In genomic region chr2:225452677-225453076, GRCh38 we compare ENCODE assay signal across 18 cellular contexts. TPM values are rescaled to one million over a fixed set of nuclear protein-coding genes. Genes with fewer than 3 reads are reported as not detected.
A peak's percentile ranks its signal among the peaks of the same experiment; 100 is the strongest.
DNase-seq lines count a peak whose midpoint lies in the region; ATAC-seq and TF ChIP-seq lines count a peak whose summit lies in the region.
"Had no signal": no experiment of that assay in that cellular context is flagged by ENCODE, and none has a peak within 500 bp of the region (broad histone marks: within the 10 kb centered on the region; RNA-seq: fewer than 3 reads in every experiment).

No MANE protein-coding gene starts in this region.

- POLR2A ChIA-PET in activated CD4-positive, alpha-beta T cell treated with anti-CD3 and anti-CD28 coated beads, Interleukin-2, amount 10 ng/mL, durations not matched to agents 7 days and 5 days (lab: Charles Lee), result no interaction called here

- peak overlapping the region; percentile 59 for H3K27ac Mint-ChIP-seq in activated CD4-positive, alpha-beta T cell treated with anti-CD3 and anti-CD28 coated beads, Interleukin-2, amount 10 ng/mL, durations not matched to agents 7 days and 5 days

- H3K27me3 Mint-ChIP-seq in activated CD4-positive, alpha-beta T cell treated with anti-CD3 and anti-CD28 coated beads, Interleukin-2, amount 10 ng/mL, durations not matched to agents 7 days and 5 days, result peaks cover 2% of the 10 kb centered on the region

- H3K9me3 Mint-ChIP-seq in activated CD4-positive, alpha-beta T cell treated with anti-CD3 and anti-CD28 coated beads, Interleukin-2, amount 10 ng/mL, durations not matched to agents 7 days and 5 days, result no peaks in the 10 kb centered on the region

- no peak overlapping the region for H3K4me3 Mint-ChIP-seq in activated CD4-positive, alpha-beta T cell treated with anti-CD3 and anti-CD28 coated beads, Interleukin-2, amount 10 ng/mL, durations not matched to agents 7 days and 5 days

- no peak for TF ChIP-seq CTCF in astrocyte of the cerebellum (IDR thresholded peaks at IDR 0.05; ENCODE audit: low read depth, low read length, missing control alignments)

- ATAC-seq in HG02763 (IDR thresholded peaks at IDR 0.05; ENCODE audit: unreplicated experiment), result no peak
- ATAC-seq: HCT116, K562, Panc1 had no signal

- CTCF ChIA-PET in activated CD4-positive, alpha-beta T cell treated with anti-CD3 and anti-CD28 coated beads, Interleukin-2, amount 10 ng/mL, durations not matched to agents 7 days and 5 days (lab: Charles Lee), result interaction anchor here (1.1 kb wide), 1 partner anchor 19 kb away, joined by 3 read pairs; no protein-coding TSS in a partner anchor

- in situ Hi-C loops in astrocyte of the cerebellum (cut with HindIII; ENCODE audit: low sequenced_read_pairs), result no loop called here

- no peaks in the 10 kb centered on the region for H3K36me3 Mint-ChIP-seq in activated CD4-positive, alpha-beta T cell treated with anti-CD3 and anti-CD28 coated beads, Interleukin-2, amount 10 ng/mL, durations not matched to agents 7 days and 5 days (ENCODE audit: low read depth)

- H3K4me3 ChIP-seq in astrocyte of the cerebellum (ENCODE audit: low read depth, low read length), result no peak overlapping the region
- H3K4me3 ChIP-seq: K562 had no signal

- no peak for DNase-seq in activated CD4-positive, alpha-beta T cell treated with anti-CD3 and anti-CD28 coated beads, Interleukin-2, amount 10 ng/mL, durations not matched to agents 7 days and 5 days
- DNase-seq in activated CD4-positive, alpha-beta T cell treated with anti-CD3 and anti-CD28 coated beads for 4 hours, result no peak
- DNase-seq in astrocyte of the cerebellum (ENCODE audit: low read depth) (peak; percentile 74), fibroblast of peridontal ligament (ENCODE audit: extremely low read depth) (peak; percentile 7), DMS153 (lab: John Stamatoyannopoulos, UW) (no peak), NCI-H128 (lab: John Stamatoyannopoulos, UW; ENCODE audit: unreplicated experiment) (no peak), globus pallidus (ENCODE audit: low spot score) (no peak)
- DNase-seq: AML-193, MV-4-11, NCI-H1417 treated with DMSO at 0.1 percent for 48 hours, NCI-H2029, NCI-H2171 treated with DMSO at 0.1 percent for 48 hours, NCI-H446 treated with DMSO at 0.1 percent for 48 hours had no signal

- H3K4me1 Mint-ChIP-seq in activated CD4-positive, alpha-beta T cell treated with anti-CD3 and anti-CD28 coated beads, Interleukin-2, amount 10 ng/mL, durations not matched to agents 7 days and 5 days, result no peaks in the 10 kb centered on the region

RNA-seq across cellular contexts. Expression of gene NYAP2, which starts 53.2 kb away (rescaled TPM):
- total RNA-seq in activated CD4-positive, alpha-beta T cell treated with anti-CD3 and anti-CD28 coated beads, Interleukin-2, amount 10 ng/mL, durations not matched to agents 7 days and 5 days, result not detected
- total RNA-seq: SK-MEL-5 had no signal

Comparison
In these comparisons a context has a peak if more than half of its experiments do, and no peak if none do; other contexts are left out.
1. DNase-seq: peak in astrocyte of the cerebellum (single experiment) and fibroblast of peridontal ligament (single experiment); none in activated CD4-positive, alpha-beta T cell treated with anti-CD3 and anti-CD28 coated beads, Interleukin-2, amount 10 ng/mL, durations not matched to agents 7 days and 5 days (single experiment), activated CD4-positive, alpha-beta T cell treated with anti-CD3 and anti-CD28 coated beads for 4 hours (0 of 2), DMS153 (single experiment), NCI-H128 (single experiment) and globus pallidus (single experiment).